In genomic region chr6:147382945-147383554, GRCh38 we compare ENCODE assay signal across 10 cellular contexts.
DNase-seq lines count a peak whose midpoint lies in the region; ATAC-seq and TF ChIP-seq lines count a peak whose summit lies in the region.
"Had no signal": no experiment of that assay in that cellular context is flagged by ENCODE, and none has a peak within 500 bp of the region (broad histone marks: within the 10 kb centered on the region; RNA-seq: fewer than 3 reads in every experiment).

No MANE protein-coding gene starts in this region.

- H3K4me3 ChIP-seq in H7 (ENCODE audit: insufficient read depth, low read depth, low read length): no peak overlapping the region

- POLR2A ChIA-PET in HEK293T (lab: Yijun Ruan, JAX) (no interaction called here), WTC11 (lab: Charles Lee) (no interaction called here)

- H3K36me3 ChIP-seq in H7 (replicated peaks; ENCODE audit: control insufficient read depth, insufficient read depth, low read length): no peaks in the 10 kb centered on the region

- H3K4me1 Mint-ChIP-seq in WTC11: peaks cover 13% of the 10 kb centered on the region
- H3K4me1 Mint-ChIP-seq: activated B cell treated with CpG ODN at 0.5 μM for 24 hours, memory B cell had no signal

- no peak overlapping the region for H3K4me3 Mint-ChIP-seq in WTC11
- H3K4me3 Mint-ChIP-seq: activated B cell treated with CpG ODN at 0.5 μM for 24 hours, memory B cell had no signal

- no peaks in the 10 kb centered on the region for H3K27me3 Mint-ChIP-seq in WTC11 (ENCODE audit: low read depth)
- H3K27me3 Mint-ChIP-seq: activated B cell treated with CpG ODN at 0.5 μM for 24 hours, memory B cell had no signal

- intact Hi-C loops in left colon (cut with DNase I, micrococcal nuclease): no loop called here

- peak; percentile 44; the same call in 1 of the 2 replicates for TF ChIP-seq CTCF in WTC11 (IDR thresholded peaks at IDR 0.05)

- H3K9me3 Mint-ChIP-seq in WTC11: peaks cover 22% of the 10 kb centered on the region
- H3K9me3 Mint-ChIP-seq: activated B cell treated with CpG ODN at 0.5 μM for 24 hours had no signal

- CTCF ChIA-PET in HEK293T (lab: Yijun Ruan, JAX): interaction anchor here (0.7 kb wide), 1 partner anchor 337 kb away, joined by 3 read pairs; no protein-coding TSS in a partner anchor
- CTCF ChIA-PET in WTC11 (lab: Charles Lee): interaction anchor here (0.5 to 1.6 kb wide), 7 partner anchors 31 to 808 kb away, joined by 3 to 5 read pairs (median 3); no protein-coding TSS in a partner anchor

- peaks cover 27% of the 10 kb centered on the region for H3K36me3 Mint-ChIP-seq in WTC11

- DNase-seq in AG08396 (ENCODE audit: low spot score) (peak; percentile 21), HEK293T (ENCODE audit: extremely low spot score) (peak; percentile 20), WTC11 (ENCODE audit: low spot score) (no peak), left colon (no peak), NCI-H128 (lab: John Stamatoyannopoulos, UW; ENCODE audit: unreplicated experiment) (no peak), H7 (no peak)
- no peak for DNase-seq in activated CD4-positive, alpha-beta T cell treated with anti-CD3 and anti-CD28 coated beads, Interleukin-2, amount 50 U/mL, for 4 hours
- DNase-seq: activated B cell treated with CpG ODN at 0.5 μM for 24 hours had no signal

- no peak for ATAC-seq in WTC11
- peak; percentile 49 for ATAC-seq in left colon
- no peak for ATAC-seq in GM19455 (IDR thresholded peaks at IDR 0.05; ENCODE audit: unreplicated experiment)

- H3K27me3 ChIP-seq in H7 (ENCODE audit: control insufficient read depth, insufficient read depth, low read length): no peaks in the 10 kb centered on the region

- no peak overlapping the region for H3K27ac Mint-ChIP-seq in WTC11
- H3K27ac Mint-ChIP-seq: activated B cell treated with CpG ODN at 0.5 μM for 24 hours, memory B cell had no signal

TF ChIP-seq in HEK293T, 16 proteins besides CTCF, POLR2A, EP300 and RAD21:
- TF ChIP-seq ELF4 (IDR thresholded peaks at IDR 0.05) (no peak), ARNT (IDR thresholded peaks at IDR 0.05) (no peak), FOXK2 (IDR thresholded peaks at IDR 0.05) (no peak), SUZ12 (IDR thresholded peaks at IDR 0.05) (no peak), PKNOX1 (IDR thresholded peaks at IDR 0.05) (no peak), CTBP1 (IDR thresholded peaks at IDR 0.05; ENCODE audit: borderline replicate concordance) (no peak), TARDBP (IDR thresholded peaks at IDR 0.05) (no peak), SP1 (IDR thresholded peaks at IDR 0.05) (no peak), FOXM1 (IDR thresholded peaks at IDR 0.05; ENCODE audit: borderline replicate concordance) (no peak), L3MBTL2 (conservative IDR thresholded peaks at IDR 0.05) (no peak), ZNF384 (IDR thresholded peaks at IDR 0.05) (no peak), FOXA1 (IDR thresholded peaks at IDR 0.05) (no peak), HDGF (IDR thresholded peaks at IDR 0.05; ENCODE audit: borderline replicate concordance) (no peak), NFRKB (IDR thresholded peaks at IDR 0.05) (no peak), BHLHE40 (IDR thresholded peaks at IDR 0.05; ENCODE audit: borderline replicate concordance) (no peak), LEF1 (IDR thresholded peaks at IDR 0.05; ENCODE audit: borderline replicate concordance) (no peak)

TF ChIP-seq in WTC11, 78 proteins besides CTCF, POLR2A, EP300 and RAD21:
- no peak for TF ChIP-seq JAZF1 (CRISPR knock-in tag; IDR thresholded peaks at IDR 0.05)
- no peak for TF ChIP-seq ZNF281 (CRISPR knock-in tag; IDR thresholded peaks at IDR 0.05)
- no peak for TF ChIP-seq MYBL2 (CRISPR knock-in tag; IDR thresholded peaks at IDR 0.05)
- TF ChIP-seq CBFB (CRISPR knock-in tag; IDR thresholded peaks at IDR 0.05; ENCODE audit: low read depth): no peak
- no peak for TF ChIP-seq ATF2 (CRISPR knock-in tag; IDR thresholded peaks at IDR 0.05; ENCODE audit: borderline replicate concordance, low read depth)

Comparison
In these comparisons a context has a peak if more than half of its experiments do, and no peak if none do; other contexts are left out.
1. DNase-seq: peak in AG08396 (single experiment) and HEK293T (single experiment); none in WTC11 (single experiment), left colon (0 of 2), NCI-H128 (single experiment), activated CD4-positive, alpha-beta T cell treated with anti-CD3 and anti-CD28 coated beads, Interleukin-2, amount 50 U/mL, for 4 hours (0 of 2) and H7 (single experiment).